Comparison of ENCODE assay signal across 2 cellular contexts in genomic region chr12:108438687-108439086, GRCh38.
TF ChIP-seq lines count a peak whose summit lies in the region.

No MANE protein-coding gene starts in this region.

TF ChIP-seq in HepG2, 621 proteins besides CTCF, POLR2A, EP300 and RAD21 (continued from another document):
- TF ChIP-seq E2F2 (CRISPR knock-in tag; IDR thresholded peaks at IDR 0.05; ENCODE audit: borderline replicate concordance) (no peak), LCORL (IDR thresholded peaks at IDR 0.05) (no peak), LCORL (CRISPR knock-in tag; IDR thresholded peaks at IDR 0.05) (no peak), ZNF7 (CRISPR knock-in tag; IDR thresholded peaks at IDR 0.05) (no peak), HHEX (CRISPR knock-in tag; IDR thresholded peaks at IDR 0.05) (no peak), SETDB1 (CRISPR knock-in tag; IDR thresholded peaks at IDR 0.05; ENCODE audit: borderline replicate concordance) (no peak), SRSF1 (optimal IDR thresholded peaks at IDR 0.05; ENCODE audit: low read depth, low read length) (no peak), SIX1 (CRISPR knock-in tag; IDR thresholded peaks at IDR 0.05; ENCODE audit: borderline replicate concordance) (no peak), SMAD3 (CRISPR knock-in tag; IDR thresholded peaks at IDR 0.05) (no peak), JUNB (CRISPR knock-in tag; IDR thresholded peaks at IDR 0.05; ENCODE audit: borderline replicate concordance) (no peak), ZNF432 (CRISPR knock-in tag; IDR thresholded peaks at IDR 0.05; ENCODE audit: borderline replicate concordance) (no peak), NR0B2 (CRISPR knock-in tag; IDR thresholded peaks at IDR 0.05) (no peak), EZH2 (conservative IDR thresholded peaks at IDR 0.05; ENCODE audit: low read depth, low read length) (no peak), ZFP36L1 (CRISPR knock-in tag; IDR thresholded peaks at IDR 0.05) (no peak)
- TF ChIP-seq, protein P1, sequence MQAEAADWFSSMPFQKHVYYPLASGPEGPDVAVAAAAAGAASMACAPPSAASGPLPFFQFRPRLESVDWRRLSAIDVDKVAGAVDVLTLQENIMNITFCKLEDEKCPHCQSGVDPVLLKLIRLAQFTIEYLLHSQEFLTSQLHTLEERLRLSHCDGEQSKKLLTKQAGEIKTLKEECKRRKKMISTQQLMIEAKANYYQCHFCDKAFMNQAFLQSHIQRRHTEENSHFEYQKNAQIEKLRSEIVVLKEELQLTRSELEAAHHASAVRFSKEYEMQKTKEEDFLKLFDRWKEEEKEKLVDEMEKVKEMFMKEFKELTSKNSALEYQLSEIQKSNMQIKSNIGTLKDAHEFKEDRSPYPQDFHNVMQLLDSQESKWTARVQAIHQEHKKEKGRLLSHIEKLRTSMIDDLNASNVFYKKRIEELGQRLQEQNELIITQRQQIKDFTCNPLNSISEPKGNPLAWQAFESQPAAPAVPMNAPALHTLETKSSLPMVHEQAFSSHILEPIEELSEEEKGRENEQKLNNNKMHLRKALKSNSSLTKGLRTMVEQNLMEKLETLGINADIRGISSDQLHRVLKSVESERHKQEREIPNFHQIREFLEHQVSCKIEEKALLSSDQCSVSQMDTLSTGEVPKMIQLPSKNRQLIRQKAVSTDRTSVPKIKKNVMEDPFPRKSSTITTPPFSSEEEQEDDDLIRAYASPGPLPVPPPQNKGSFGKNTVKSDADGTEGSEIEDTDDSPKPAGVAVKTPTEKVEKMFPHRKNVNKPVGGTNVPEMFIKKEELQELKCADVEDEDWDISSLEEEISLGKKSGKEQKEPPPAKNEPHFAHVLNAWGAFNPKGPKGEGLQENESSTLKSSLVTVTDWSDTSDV (CRISPR knock-in tag; IDR thresholded peaks at IDR 0.05): no peak
- TF ChIP-seq, protein P2, sequence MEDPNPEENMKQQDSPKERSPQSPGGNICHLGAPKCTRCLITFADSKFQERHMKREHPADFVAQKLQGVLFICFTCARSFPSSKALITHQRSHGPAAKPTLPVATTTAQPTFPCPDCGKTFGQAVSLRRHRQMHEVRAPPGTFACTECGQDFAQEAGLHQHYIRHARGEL (CRISPR knock-in tag; IDR thresholded peaks at IDR 0.05): no peak
- TF ChIP-seq, protein P3, sequence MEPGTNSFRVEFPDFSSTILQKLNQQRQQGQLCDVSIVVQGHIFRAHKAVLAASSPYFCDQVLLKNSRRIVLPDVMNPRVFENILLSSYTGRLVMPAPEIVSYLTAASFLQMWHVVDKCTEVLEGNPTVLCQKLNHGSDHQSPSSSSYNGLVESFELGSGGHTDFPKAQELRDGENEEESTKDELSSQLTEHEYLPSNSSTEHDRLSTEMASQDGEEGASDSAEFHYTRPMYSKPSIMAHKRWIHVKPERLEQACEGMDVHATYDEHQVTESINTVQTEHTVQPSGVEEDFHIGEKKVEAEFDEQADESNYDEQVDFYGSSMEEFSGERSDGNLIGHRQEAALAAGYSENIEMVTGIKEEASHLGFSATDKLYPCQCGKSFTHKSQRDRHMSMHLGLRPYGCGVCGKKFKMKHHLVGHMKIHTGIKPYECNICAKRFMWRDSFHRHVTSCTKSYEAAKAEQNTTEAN (CRISPR knock-in tag; conservative IDR thresholded peaks at IDR 0.05): no peak

TF ChIP-seq in H1, 55 proteins besides CTCF, POLR2A, EP300 and RAD21 (continued from another document):
- TF ChIP-seq RXRA (IDR thresholded peaks at IDR 0.05; ENCODE audit: insufficient read depth, low read depth, low read length): no peak
- TF ChIP-seq CHD1 (IDR thresholded peaks at IDR 0.05; ENCODE audit: low read depth, low read length): no peak
- TF ChIP-seq KDM1A (IDR thresholded peaks at IDR 0.05; ENCODE audit: borderline replicate concordance, low read length): no peak
- no peak for TF ChIP-seq YY1 (IDR thresholded peaks at IDR 0.05; ENCODE audit: low read depth, low read length)
- no peak for TF ChIP-seq CBX8 (IDR thresholded peaks at IDR 0.05; ENCODE audit: borderline replicate concordance, low read depth, low read length)
- no peak for TF ChIP-seq SIRT6 (IDR thresholded peaks at IDR 0.05; ENCODE audit: low read length)
- TF ChIP-seq NANOG (IDR thresholded peaks at IDR 0.05; ENCODE audit: insufficient read depth, low read depth, low read length, poor library complexity, severe bottlenecking): no peak
- no peak for TF ChIP-seq SAP30 (IDR thresholded peaks at IDR 0.05; ENCODE audit: insufficient read depth, insufficient replicate concordance, low read length)
- no peak for TF ChIP-seq JUN (IDR thresholded peaks at IDR 0.05; ENCODE audit: low read depth, low read length)
- TF ChIP-seq BRCA1 (IDR thresholded peaks at IDR 0.05; ENCODE audit: low read depth, low read length): no peak
- TF ChIP-seq SP4 (IDR thresholded peaks at IDR 0.05; ENCODE audit: low read length): no peak
